In the genomic region with DNA sequence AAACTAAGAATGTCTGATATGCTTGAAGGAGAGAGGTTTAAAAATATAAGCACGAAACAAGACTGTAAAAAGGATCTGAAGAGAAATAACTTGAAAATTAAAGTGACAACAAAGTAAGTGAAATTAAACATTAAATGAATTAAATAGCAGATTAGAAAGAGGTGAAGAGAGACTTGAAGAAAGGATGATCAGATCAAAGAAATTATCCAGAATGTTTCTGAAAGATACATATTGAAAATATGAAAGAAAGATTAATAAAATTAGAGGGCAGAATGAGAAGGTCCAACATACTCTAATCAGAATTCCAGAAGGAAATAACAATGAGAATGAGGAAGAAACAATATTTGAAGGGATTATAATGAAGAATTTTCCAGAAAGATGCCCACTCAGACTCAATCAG, we compare ENCODE assay signal across 22 cellular contexts.
"Had no signal": no experiment of that assay in that cellular context is flagged by ENCODE, and none has a peak within 500 bp of the region (broad histone marks: within the 10 kb centered on the region; RNA-seq: fewer than 3 reads in every experiment).

No MANE protein-coding gene starts in this region.

- H3K27me3 Mint-ChIP-seq: naive B cell had no signal

- H3K4me3 ChIP-seq: coronary artery, dorsolateral prefrontal cortex, esophagus muscularis mucosa, gastroesophageal sphincter, heart left ventricle, hepatocyte, left lung, lower lobe of right lung, mucosa of descending colon had no signal

- H3K36me3 Mint-ChIP-seq: immature natural killer cell had no signal

- H3K4me3 Mint-ChIP-seq: immature natural killer cell, mesothelial cell of epicardium had no signal

- ATAC-seq: foreskin keratinocyte, gastroesophageal sphincter, heart left ventricle, left lung, left ventricle myocardium superior, lower lobe of right lung, mucosa of descending colon had no signal

- H3K36me3 ChIP-seq: esophagus muscularis mucosa, gastroesophageal sphincter, heart left ventricle, left lung, lower lobe of right lung had no signal

- H3K4me1 ChIP-seq: foreskin keratinocyte, heart left ventricle, left lung, lower lobe of right lung had no signal

- H3K27ac ChIP-seq: coronary artery, dorsolateral prefrontal cortex, esophagus muscularis mucosa, foreskin keratinocyte, gastroesophageal sphincter, heart left ventricle, hepatocyte, left lung, lower lobe of right lung had no signal

- H3K9me3 Mint-ChIP-seq: immature natural killer cell had no signal

- H3K9me3 ChIP-seq: esophagus muscularis mucosa, gastroesophageal sphincter, lower lobe of right lung, mucosa of descending colon had no signal

- H3K27ac Mint-ChIP-seq: immature natural killer cell, mesothelial cell of epicardium, naive B cell had no signal

- H3K4me1 Mint-ChIP-seq: mesothelial cell of epicardium had no signal

- DNase-seq: dermis blood vessel endothelial cell; dorsolateral prefrontal cortex; effector CD4-positive, alpha-beta T cell; effector memory CD4-positive, alpha-beta T cell; foreskin keratinocyte; heart left ventricle; hypothalamus; immature natural killer cell; islet precursor cell; kidney; kidney glomerular epithelial cell; left lung; left ventricle myocardium superior; lower lobe of right lung; mesenchymal stem cell; mucosa of descending colon; naive B cell had no signal
